ENCODE assay signal across 28 cellular contexts in genomic region chr2:165391791-165392190, GRCh38.
"Had no signal": no experiment of that assay in that cellular context is flagged by ENCODE, and none has a peak within 500 bp of the region (broad histone marks: within the 10 kb centered on the region; RNA-seq: fewer than 3 reads in every experiment).

No MANE protein-coding gene starts in this region.

- DNase-seq: activated CD4-positive, CD25-positive, alpha-beta regulatory T cell treated with anti-CD3 and anti-CD28 coated beads, Interleukin-2, amount 50 U/mL, for 72 hours; activated naive CD4-positive, alpha-beta T cell treated with Interleukin-2 at 50 U/mL for 16 hours; activated T-cell treated with anti-CD3 and anti-CD28 coated beads, Interleukin-2, amount 50 U/mL, for 4 hours; cerebellar nuclear complex; colonic mucosa; effector CD8-positive, alpha-beta T cell; left colon; mammary epithelial cell; naive B cell; nucleus accumbens; pancreas; retina; stimulated activated CD4-positive, alpha-beta T cell treated with anti-CD3 and anti-CD28 coated beads, Interleukin-12 subunit alpha, Interleukin-12 subunit beta, amount 100 ng/mL, for 4 hours; stimulated activated CD4-positive, alpha-beta T cell treated with anti-CD3 and anti-CD28 coated beads, Interleukin-4, amount 100 ng/mL, for 1 hour; stimulated activated naive CD8-positive, alpha-beta T cell treated with anti-CD3 and anti-CD28 coated beads, Interleukin-15, Interleukin-2, amounts not matched to agents 100 U/mL and 50 U/mL, for 24 hours; T-helper 17 cell; testis; transverse colon had no signal

- H3K4me3 Mint-ChIP-seq: activated naive CD8-positive, alpha-beta T cell; activated T-cell treated with anti-CD3 and anti-CD28 coated beads, Interleukin-2, amount 50 U/mL, for 4 hours; brain; naive B cell; neural crest cell; T-helper 17 cell had no signal

- ATAC-seq: activated T-cell treated with anti-CD3 and anti-CD28 coated beads, Interleukin-2, amount 50 U/mL, for 4 hours; left colon; pancreas; sciatic nerve; stimulated activated naive CD8-positive, alpha-beta T cell treated with anti-CD3 and anti-CD28 coated beads, Interleukin-15, Interleukin-2, amounts not matched to agents 100 U/mL and 50 U/mL, for 24 hours; T-helper 17 cell had no signal

- H3K27ac ChIP-seq: ascending aorta, cardiac muscle cell, colonic mucosa, pancreas, prostate gland, skin epidermis, testis, transverse colon had no signal

- H3K36me3 Mint-ChIP-seq: activated naive CD8-positive, alpha-beta T cell; naive B cell had no signal

- H3K9me3 ChIP-seq: ascending aorta, colonic mucosa, pancreas, prostate gland, testis, transverse colon had no signal

- H3K27me3 Mint-ChIP-seq: naive B cell had no signal

- H3K36me3 ChIP-seq: ascending aorta, cardiac muscle cell, colonic mucosa, pancreas, prostate gland, transverse colon had no signal

- H3K9me3 Mint-ChIP-seq: activated T-cell treated with anti-CD3 and anti-CD28 coated beads, Interleukin-2, amount 50 U/mL, for 4 hours; naive B cell had no signal

- FAIRE-seq: frontal cortex, keratinocyte, pancreas had no signal

- H3K4me1 ChIP-seq: ascending aorta, colonic mucosa, prostate gland, testis, transverse colon had no signal

- H3K4me3 ChIP-seq: ascending aorta, cardiac muscle cell, colonic mucosa, pancreas, prostate gland, skin epidermis, testis, transverse colon had no signal

- H3K4me1 Mint-ChIP-seq: brain, naive B cell, neural crest cell had no signal

- H3K27me3 ChIP-seq: ascending aorta, cardiac muscle cell, colonic mucosa, testis, transverse colon had no signal

- H3K27ac Mint-ChIP-seq: activated naive CD8-positive, alpha-beta T cell; brain; T-helper 17 cell had no signal
